Comparison of ENCODE assay signal across 18 cellular contexts in genomic region chr22:38783095-38783710, GRCh38. TPM values are rescaled to one million over a fixed set of nuclear protein-coding genes. Genes with fewer than 3 reads are reported as not detected.
DNase-seq lines count a peak whose midpoint lies in the region; ATAC-seq and TF ChIP-seq lines count a peak whose summit lies in the region.
"Had no signal": no experiment of that assay in that cellular context is flagged by ENCODE, and none has a peak within 500 bp of the region (broad histone marks: within the 10 kb centered on the region; RNA-seq: fewer than 3 reads in every experiment).

No MANE protein-coding gene starts in this region.

- peaks cover 29% of the 10 kb centered on the region for H3K4me1 Mint-ChIP-seq in nephron progenitor cell

- H3K27ac Mint-ChIP-seq in nephron progenitor cell: peak overlapping the region; percentile 94
- H3K27ac Mint-ChIP-seq: stimulated activated memory B cell treated with anti-CD40 and anti-IgM and Interleukin-4, amounts not matched to agents 10 μg/mL and 1 μg/mL and 100 μg/mL, for 72 hours had no signal

- no peak for ATAC-seq in lower lobe of right lung
- ATAC-seq: stimulated activated memory B cell treated with anti-CD40 and anti-IgM and Interleukin-4, amounts not matched to agents 10 μg/mL and 1 μg/mL and 100 μg/mL, for 72 hours had no signal

- H3K27me3 Mint-ChIP-seq in nephron progenitor cell (ENCODE audit: low read depth, poor library complexity): no peaks in the 10 kb centered on the region
- H3K27me3 Mint-ChIP-seq: IgD-negative memory B cell; stimulated activated memory B cell treated with anti-CD40 and anti-IgM and Interleukin-4, amounts not matched to agents 10 μg/mL and 1 μg/mL and 100 μg/mL, for 72 hours had no signal

- POLR2A ChIA-PET in HEK293 (lab: Yijun Ruan, JAX): interaction anchor here (1.1 kb wide), 1 partner anchor 16 kb away, joined by 3 read pairs; no protein-coding TSS in a partner anchor

- H3K4me1 ChIP-seq in HEK293 (ENCODE audit: control insufficient read depth, insufficient read depth, low read length) (no peaks in the 10 kb centered on the region), lower lobe of right lung (peaks cover 6% of the 10 kb centered on the region)
- H3K4me1 ChIP-seq: Caco-2, colonic mucosa had no signal

- H3K4me3 Mint-ChIP-seq in nephron progenitor cell: peak overlapping the region; percentile 44
- H3K4me3 Mint-ChIP-seq: IgD-negative memory B cell; stimulated activated memory B cell treated with anti-CD40 and anti-IgM and Interleukin-4, amounts not matched to agents 10 μg/mL and 1 μg/mL and 100 μg/mL, for 72 hours had no signal

- intact Hi-C loops in dorsolateral prefrontal cortex (cut with DNase I): loop anchor here in 1 of 2 donors (2.0 kb wide), 1 partner anchor 50 kb away; no protein-coding TSS in a partner anchor
- intact Hi-C loops in lower lobe of right lung (cut with DNase I): no loop called here

- peak; percentile 85 for DNase-seq in Ammon's horn (ENCODE audit: low spot score)
- DNase-seq in dorsolateral prefrontal cortex: peak in 2 of 10 donors; percentile 58 to 75
- no peak for DNase-seq in nephron progenitor cell
- DNase-seq in UCSD-AML1 (lab: John Stamatoyannopoulos, UW; ENCODE audit: unreplicated experiment): no peak
- no peak for DNase-seq in lower lobe of right lung
- no peak for DNase-seq in SK-N-DZ (ENCODE audit: low spot score)
- DNase-seq in dermis blood vessel endothelial cell: no peak
- DNase-seq: activated naive CD4-positive, alpha-beta T cell; Caco-2; colonic mucosa; kidney; NCI-H187 treated with DMSO at 0.1 percent for 48 hours; RPMI8226 had no signal

- H3K36me3 ChIP-seq in HEK293 (ENCODE audit: control insufficient read depth in 2 of 2, insufficient read depth in 1 of 2, low read length in 2 of 2): peaks cover 0 to 27% of the 10 kb centered on the region in 2 experiments; a peak in 1 of 3 replicates
- peaks cover 42% of the 10 kb centered on the region for H3K36me3 ChIP-seq in lower lobe of right lung
- H3K36me3 ChIP-seq: colonic mucosa had no signal

- H3K27me3 ChIP-seq in dorsolateral prefrontal cortex: no peaks in the 10 kb centered on the region
- H3K27me3 ChIP-seq in lower lobe of right lung (ENCODE audit: low read depth): no peaks in the 10 kb centered on the region
- H3K27me3 ChIP-seq: ascending aorta, colonic mucosa, tibial nerve had no signal

- H3K36me3 Mint-ChIP-seq in nephron progenitor cell (ENCODE audit: low read depth): peaks cover 30% of the 10 kb centered on the region

- no peak overlapping the region for H3K4me3 ChIP-seq in HEK293 (ENCODE audit: low read depth, low read length)
- H3K4me3 ChIP-seq in dorsolateral prefrontal cortex: no peak overlapping the region
- H3K4me3 ChIP-seq in lower lobe of right lung: no peak overlapping the region
- H3K4me3 ChIP-seq: ascending aorta, colonic mucosa, tibial nerve had no signal

- H3K9me3 ChIP-seq in HEK293 (ENCODE audit: control insufficient read depth, insufficient read depth, low read depth, low read length): no peaks in the 10 kb centered on the region
- H3K9me3 ChIP-seq in lower lobe of right lung: no peaks in the 10 kb centered on the region
- H3K9me3 ChIP-seq: ascending aorta, Caco-2, colonic mucosa, tibial nerve had no signal

- H3K27ac ChIP-seq in HEK293 (ENCODE audit: extremely low read depth, low read depth, low read length): no peak overlapping the region
- peak overlapping the region in 42 of 59 donors; percentile 8 to 91 (median 62) for H3K27ac ChIP-seq in dorsolateral prefrontal cortex
- no peak overlapping the region for H3K27ac ChIP-seq in lower lobe of right lung
- H3K27ac ChIP-seq: colonic mucosa had no signal

- no peaks in the 10 kb centered on the region for H3K9me3 Mint-ChIP-seq in nephron progenitor cell
- H3K9me3 Mint-ChIP-seq: stimulated activated memory B cell treated with anti-CD40 and anti-IgM and Interleukin-4, amounts not matched to agents 10 μg/mL and 1 μg/mL and 100 μg/mL, for 72 hours had no signal

- CTCF ChIA-PET in HEK293 (lab: Yijun Ruan, JAX): interaction anchor here (0.8 to 6.5 kb wide), 2 partner anchors 15 to 339 kb away, joined by 4 to 43 read pairs; no protein-coding TSS in a partner anchor

- TF ChIP-seq CTCF in HEK293 (tag by site-specific recombination; IDR thresholded peaks at IDR 0.05) (no peak), dorsolateral prefrontal cortex (IDR thresholded peaks at IDR 0.05 in 54 of 56, conservative IDR thresholded peaks at IDR 0.05 in 2 of 56; ENCODE audit: low read depth in 1 of 56, partially characterized antibody in 56 of 56) (no peak), nephron progenitor cell (IDR thresholded peaks at IDR 0.05) (no peak), lower lobe of right lung (IDR thresholded peaks at IDR 0.05) (no peak)

TF ChIP-seq in HEK293, 187 proteins besides CTCF, POLR2A, EP300 and RAD21:
- TF ChIP-seq GLIS1 (tag by site-specific recombination; IDR thresholded peaks at IDR 0.05) (no peak), ZNF138 (tag by site-specific recombination; IDR thresholded peaks at IDR 0.05; ENCODE audit: borderline replicate concordance) (no peak), KLF1 (tag by site-specific recombination; IDR thresholded peaks at IDR 0.05) (no peak), MZF1 (tag by site-specific recombination; IDR thresholded peaks at IDR 0.05; ENCODE audit: borderline replicate concordance) (no peak), ZSCAN5A (tag by site-specific recombination; IDR thresholded peaks at IDR 0.05) (no peak), EGR2 (tag by site-specific recombination; IDR thresholded peaks at IDR 0.05; ENCODE audit: low read depth) (peak; percentile 99), ZFHX2 (tag by site-specific recombination; conservative IDR thresholded peaks at IDR 0.05) (peak; percentile 98), ZNF48 (tag by site-specific recombination; IDR thresholded peaks at IDR 0.05) (no peak), ZBTB26 (tag by site-specific recombination; optimal IDR thresholded peaks at IDR 0.05) (peak; percentile 20)

RNA-seq across cellular contexts. Expression of gene DNAL4, which starts 10.7 kb away (rescaled TPM):
- total RNA-seq in dorsolateral prefrontal cortex (10 to 100 TPM; 15.6 to 42.0 (median 23.9) TPM), lower lobe of right lung (21.3 TPM), dermis blood vessel endothelial cell (15.3 and 16.3 TPM in 2 replicates)
- 29.0 and 32.8 TPM in 2 replicates for polyA plus RNA-seq in SK-N-DZ (2014; cell fraction: cytosol; rRNA removed)
- 18.6 and 21.3 TPM in 2 replicates for polyA plus RNA-seq in SK-N-DZ (2014; cell fraction: nucleus; rRNA removed)

RNA-seq across cellular contexts. Expression of gene SUN2, which starts 27.4 kb away (rescaled TPM):
- total RNA-seq in dorsolateral prefrontal cortex: 100 to 1,000 TPM; 122 to 627 (median 268) TPM
- total RNA-seq in lower lobe of right lung: 209 TPM
- 79.1 and 95.6 TPM in 2 replicates for polyA plus RNA-seq in SK-N-DZ (2014; cell fraction: cytosol; rRNA removed)
- polyA plus RNA-seq in SK-N-DZ (2014; cell fraction: nucleus; rRNA removed): 163 and 164 TPM in 2 replicates
- total RNA-seq in dermis blood vessel endothelial cell: 186 and 260 TPM in 2 replicates

Comparison
In these comparisons a context has a peak if more than half of its experiments do, and no peak if none do; other contexts are left out.
1. H3K27ac ChIP-seq: peak in dorsolateral prefrontal cortex (42 of 59); none in HEK293 (single experiment) and lower lobe of right lung (single experiment).